In the genomic region with DNA sequence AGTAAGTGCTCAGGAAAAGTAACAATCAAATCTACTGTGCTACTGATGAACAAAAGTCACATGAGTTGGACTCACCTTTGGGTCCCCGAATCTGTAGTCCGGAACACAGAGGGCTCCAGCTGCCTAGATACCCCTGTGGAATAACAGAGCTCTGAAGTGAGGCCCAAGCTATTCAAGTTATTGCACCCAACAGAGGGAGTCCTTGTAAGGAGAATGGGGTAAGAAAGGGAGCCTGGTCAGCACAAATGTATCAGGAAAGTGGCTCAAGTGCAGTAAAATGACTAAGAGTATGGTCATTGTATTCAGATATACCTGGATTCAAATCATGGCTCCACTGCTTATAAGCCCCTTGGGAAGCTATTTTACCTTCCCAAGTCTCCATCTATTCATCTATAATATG, we compare ENCODE assay signal across 15 cellular contexts. TPM values are rescaled to one million over a fixed set of nuclear protein-coding genes. Genes with fewer than 3 reads are reported as not detected.
DNase-seq lines count a peak whose midpoint lies in the region; ATAC-seq, FAIRE-seq and TF ChIP-seq lines count a peak whose summit lies in the region.
"Had no signal": no experiment of that assay in that cellular context is flagged by ENCODE, and none has a peak within 500 bp of the region (broad histone marks: within the 10 kb centered on the region; RNA-seq: fewer than 3 reads in every experiment).

No MANE protein-coding gene starts in this region.

- H3K4me3 ChIP-seq in GM23248 (no peak overlapping the region), Panc1 (ENCODE audit: low read depth in 2 of 2, low read length in 2 of 2) (peak overlapping the region; percentile 20 to 22), endothelial cell of umbilical vein (replicated peaks in 1 of 3; ENCODE audit: insufficient read depth in 1 of 3, low read depth in 1 of 3, low read length in 3 of 3) (no peak overlapping the region), mucosa of descending colon (no peak overlapping the region)
- H3K4me3 ChIP-seq: spleen, thyroid gland had no signal

- BruUV-seq in Panc1 (replicated peaks; lab: Mats Ljungman, UMichigan) (no TSS peak), endothelial cell of umbilical vein (replicated peaks; lab: Mats Ljungman, UMichigan) (no TSS peak)

- no peak overlapping the region for H3K9ac ChIP-seq in GM23248
- H3K9ac ChIP-seq in endothelial cell of umbilical vein (replicated peaks; ENCODE audit: extremely low read depth, insufficient read depth, low read length), result no peak overlapping the region
- H3K9ac ChIP-seq: BLaER1 treated with 17β-estradiol and CSF1 and Interleukin-3, amounts not matched to agents 10 nM and 100 nM had no signal

- POLR2A ChIA-PET in Panc1 (lab: Charles Lee), result interaction anchor here (0.6 kb wide), 1 partner anchor 23 kb away, joined by 5 read pairs; no protein-coding TSS in a partner anchor
- POLR2A ChIA-PET in endothelial cell of umbilical vein (lab: Charles Lee), result interaction anchor here (1.5 kb wide), 1 partner anchor 12 kb away, joined by 3 read pairs; no protein-coding TSS in a partner anchor

- H3K9me2 ChIP-seq in GM23248 (ENCODE audit: insufficient read depth), result no peaks in the 10 kb centered on the region

- H3K79me2 ChIP-seq in GM23248 (ENCODE audit: insufficient read depth) (no peaks in the 10 kb centered on the region), endothelial cell of umbilical vein (ENCODE audit: control insufficient read depth, insufficient read depth, low read length) (no peaks in the 10 kb centered on the region)

- in situ Hi-C loops in GM23248 (cut with MboI) (no loop called here), Panc1 (cut with HindIII; ENCODE audit: low pct_unique_long_range_greater_than_20kb, low sequenced_read_pairs) (no loop called here)

- CTCF ChIA-PET in Panc1 (lab: Charles Lee), result interaction anchor here (0.6 to 2.5 kb wide), 3 partner anchors 21 to 292 kb away, joined by 3 to 10 read pairs (median 6); partner anchors contain the start of gene EDN1
- CTCF ChIA-PET in endothelial cell of umbilical vein (lab: Charles Lee), result interaction anchor here (0.7 to 6.3 kb wide), 16 partner anchors 10 to 327 kb away, joined by 3 to 67 read pairs (median 4); no protein-coding TSS in a partner anchor

- 98 to 100% methylated on average over 2 of the region's 2 CpGs for WGBS in GM23248 (ENCODE audit: low coverage in 1 of 2, low lambda C conversion rate in 2 of 2, missing lambda C conversion rate in 2 of 2), 2 experiments

- ATAC-seq in Panc1, result peak; percentile 76
- peak; percentile 48 for ATAC-seq in mucosa of descending colon
- no peak for ATAC-seq in GM19455 (IDR thresholded peaks at IDR 0.05; ENCODE audit: unreplicated experiment)
- ATAC-seq in HG03039 (IDR thresholded peaks at IDR 0.05; ENCODE audit: unreplicated experiment), result no peak
- ATAC-seq: stimulated activated memory B cell treated with anti-CD40 and anti-IgM and Interleukin-4, amounts not matched to agents 10 μg/mL and 1 μg/mL and 100 μg/mL, for 72 hours had no signal

- peak; percentile 60 for TF ChIP-seq CTCF in Panc1 (IDR thresholded peaks at IDR 0.05)
- no peak for TF ChIP-seq CTCF in endothelial cell of umbilical vein (IDR thresholded peaks at IDR 0.05; ENCODE audit: extremely low read depth in 1 of 2, insufficient read depth in 1 of 2, low read depth in 1 of 2, low read length in 2 of 2)
- TF ChIP-seq CTCF in mucosa of descending colon (IDR thresholded peaks at IDR 0.05), result no peak

- dilution Hi-C loops in endothelial cell of umbilical vein (cut with MboI; ENCODE audit: extremely low pct_ligation_motif_present, low sequenced_read_pairs), result no loop called here

- H3K4me1 ChIP-seq in GM23248 (ENCODE audit: insufficient read depth), result peaks cover 24% of the 10 kb centered on the region
- H3K4me1 ChIP-seq in Panc1 (ENCODE audit: control insufficient read depth, insufficient read depth, low read length), result peaks cover 27% of the 10 kb centered on the region
- H3K4me1 ChIP-seq in endothelial cell of umbilical vein (ENCODE audit: control insufficient read depth, extremely low read depth, insufficient read depth, low read length), result peaks cover 23% of the 10 kb centered on the region
- no peaks in the 10 kb centered on the region for H3K4me1 ChIP-seq in mucosa of descending colon (ENCODE audit: low read depth)
- H3K4me1 ChIP-seq: spleen, thyroid gland had no signal

- H3K36me3 ChIP-seq in GM23248 (ENCODE audit: low read depth), result no peaks in the 10 kb centered on the region
- no peaks in the 10 kb centered on the region for H3K36me3 ChIP-seq in Panc1 (ENCODE audit: control insufficient read depth, insufficient read depth, low read length)
- H3K36me3 ChIP-seq in endothelial cell of umbilical vein (ENCODE audit: control insufficient read depth in 2 of 2, extremely low read depth in 1 of 2, insufficient read depth in 2 of 2, low read length in 2 of 2), result no peaks in the 10 kb centered on the region
- no peaks in the 10 kb centered on the region for H3K36me3 ChIP-seq in mucosa of descending colon (ENCODE audit: low read depth)
- H3K36me3 ChIP-seq: BLaER1 treated with 17β-estradiol and CSF1 and Interleukin-3, amounts not matched to agents 10 nM and 100 nM; spleen; thyroid gland had no signal

- H3K4me2 ChIP-seq in GM23248 (ENCODE audit: unreplicated experiment) (no peak overlapping the region), endothelial cell of umbilical vein (ENCODE audit: insufficient read depth, low read length) (no peak overlapping the region)

- peak; percentile 12 for DNase-seq in GM23248
- DNase-seq in Panc1 (ENCODE audit: low read depth, low spot score), result no peak
- DNase-seq in endothelial cell of umbilical vein (ENCODE audit: low read depth, low spot score), result peak; percentile 50
- no peak for DNase-seq in mucosa of descending colon
- no peak for DNase-seq in NCI-H524 (lab: John Stamatoyannopoulos, UW)
- DNase-seq: activated gamma-delta T cell, anterior cingulate cortex, DMS153, Karpas-422, thyroid gland had no signal

- H3K27ac ChIP-seq in GM23248, result no peak overlapping the region
- H3K27ac ChIP-seq in Panc1 (ENCODE audit: low read length), result peak overlapping the region; percentile 83
- H3K27ac ChIP-seq in endothelial cell of umbilical vein (ENCODE audit: insufficient read depth, low read depth, low read length), result no peak overlapping the region
- H3K27ac ChIP-seq: BLaER1 treated with 17β-estradiol and CSF1 and Interleukin-3, amounts not matched to agents 10 nM and 100 nM; spleen; thyroid gland had no signal

- peaks cover 31% of the 10 kb centered on the region for H3F3A ChIP-seq in GM23248 (ENCODE audit: insufficient read depth)

- H3K9me3 ChIP-seq in GM23248 (ENCODE audit: low read depth), result no peaks in the 10 kb centered on the region
- no peaks in the 10 kb centered on the region for H3K9me3 ChIP-seq in Panc1 (ENCODE audit: control insufficient read depth, insufficient read depth, low read depth, low read length)
- H3K9me3 ChIP-seq in endothelial cell of umbilical vein (replicated peaks; ENCODE audit: control insufficient read depth, insufficient read depth, low read length), result no peaks in the 10 kb centered on the region
- H3K9me3 ChIP-seq in mucosa of descending colon, result no peaks in the 10 kb centered on the region
- H3K9me3 ChIP-seq: thyroid gland had no signal

- H3K27me3 ChIP-seq in GM23248 (replicated peaks; ENCODE audit: insufficient read depth) (no peaks in the 10 kb centered on the region), Panc1 (ENCODE audit: control insufficient read depth, insufficient read depth, low read length) (no peaks in the 10 kb centered on the region), endothelial cell of umbilical vein (ENCODE audit: control insufficient read depth in 2 of 2, insufficient read depth in 2 of 2, low read length in 2 of 2) (no peaks in the 10 kb centered on the region)
- H3K27me3 ChIP-seq: BLaER1 treated with 17β-estradiol and CSF1 and Interleukin-3, amounts not matched to agents 10 nM and 100 nM; spleen; thyroid gland had no signal

- H4K20me1 ChIP-seq in GM23248 (ENCODE audit: insufficient read depth) (no peaks in the 10 kb centered on the region), endothelial cell of umbilical vein (replicated peaks; ENCODE audit: control insufficient read depth, extremely low read depth, insufficient read depth, low read length) (no peaks in the 10 kb centered on the region)
- H4K20me1 ChIP-seq: BLaER1 treated with 17β-estradiol and CSF1 and Interleukin-3, amounts not matched to agents 10 nM and 100 nM had no signal

- no peak for TF ChIP-seq POLR2A in endothelial cell of umbilical vein (IDR thresholded peaks at IDR 0.05; ENCODE audit: low read depth, low read length)

- no peak overlapping the region for H2AFZ ChIP-seq in GM23248
- no peak overlapping the region for H2AFZ ChIP-seq in endothelial cell of umbilical vein (ENCODE audit: low read depth, low read length)

- H3K9me1 ChIP-seq in endothelial cell of umbilical vein (replicated peaks; ENCODE audit: control insufficient read depth, extremely low read depth, insufficient read depth, low read length), result no peaks in the 10 kb centered on the region

- intact Hi-C loops in Panc1 (cut with micrococcal nuclease; ENCODE audit: unreplicated experiment), result loop anchor here (5.0 to 10.0 kb wide), 2 partner anchors 184 to 291 kb away; no protein-coding TSS in a partner anchor
- intact Hi-C loops in endothelial cell of umbilical vein (cut with micrococcal nuclease), result loop anchor here (5.0 kb wide), 2 partner anchors 171 to 226 kb away; no protein-coding TSS in a partner anchor
- intact Hi-C loops in mucosa of descending colon (cut with DNase I, micrococcal nuclease), result no loop called here

- FAIRE-seq in endothelial cell of umbilical vein (lab: Jason Lieb, UNC), result no peak

TF ChIP-seq in endothelial cell of umbilical vein, 7 proteins besides CTCF, POLR2A, EP300 and RAD21 (continues in another document):
- TF ChIP-seq MYC (IDR thresholded peaks at IDR 0.05; ENCODE audit: low read depth, low read length), result no peak
- TF ChIP-seq POLR2AphosphoS5 (IDR thresholded peaks at IDR 0.05; ENCODE audit: insufficient read depth, low read depth, low read length), result no peak
- TF ChIP-seq EZH2 (IDR thresholded peaks at IDR 0.05; ENCODE audit: borderline replicate concordance, low read depth, low read length, severe bottlenecking), result no peak
- no peak for TF ChIP-seq GATA2 (IDR thresholded peaks at IDR 0.05; ENCODE audit: insufficient read depth, insufficient read length, low read depth, low read length)

RNA-seq across cellular contexts. Expression of gene EDN1, which starts 20.9 kb away (rescaled TPM):
- total RNA-seq in GM23248 (2014; rRNA removed; shearing (Covaris generic)), result 1.8 and 6.3 TPM in 2 replicates
- 4.1 and 5.2 TPM in 2 replicates for polyA plus RNA-seq in GM23248 (2016; fragmentation: Nextera tagmentation; extraction: Ambion mirVana)
- total RNA-seq in Panc1 (2021; ENCODE audit: unreplicated experiment), result 15.1 TPM
- polyA plus RNA-seq in Panc1 (2012; ENCODE audit: insufficient read length), result 18.0 TPM
- 493 and 514 TPM in 2 replicates for total RNA-seq in endothelial cell of umbilical vein
- polyA plus RNA-seq in endothelial cell of umbilical vein, result 492 and 498 TPM in 2 replicates
- 660 and 712 TPM in 2 replicates for polyA plus RNA-seq in endothelial cell of umbilical vein (2011; cell fraction: cytosol; rRNA removed)
- polyA plus RNA-seq in endothelial cell of umbilical vein (2011; cell fraction: nucleus; rRNA removed), result 777 and 878 TPM in 2 replicates
- 406 and 493 TPM in 2 replicates for polyA plus RNA-seq in endothelial cell of umbilical vein (2012)
- polyA minus RNA-seq in endothelial cell of umbilical vein, result 345 and 433 TPM in 2 replicates
- polyA minus RNA-seq in endothelial cell of umbilical vein (2011; cell fraction: cytosol; rRNA and poly(A)+ RNA removed), result 1.2 TPM
- polyA minus RNA-seq in endothelial cell of umbilical vein (2011; cell fraction: nucleus; rRNA and poly(A)+ RNA removed), result 248 and 267 TPM in 2 replicates
- 10 to 100 TPM in 2 of 3 donors, 1 to 10 TPM in 1; 8.4 to 26.5 (median 14.0) TPM for total RNA-seq in mucosa of descending colon

Comparison
In these comparisons a context has a peak if more than half of its experiments do, and no peak if none do; other contexts are left out.
1. DNase-seq: peak in GM23248 (single experiment) and endothelial cell of umbilical vein (single experiment); none in Panc1 (single experiment), mucosa of descending colon (0 of 3) and NCI-H524 (0 of 2).
2. H3K4me3 ChIP-seq: peak in Panc1 (2 of 2); none in GM23248 (single experiment), endothelial cell of umbilical vein (0 of 3) and mucosa of descending colon (single experiment).
3. ATAC-seq: peak in Panc1 (single experiment) and mucosa of descending colon (single experiment); none in GM19455 (single experiment) and HG03039 (single experiment).
4. RNA of gene EDN1, which starts 20.9 kb away (total RNA-seq): 493 to 514 TPM in endothelial cell of umbilical vein; 15.1 TPM in Panc1 (single experiment), 8.4 to 26.5 TPM in mucosa of descending colon and 1.8 to 6.3 TPM in GM23248; every median in the first group is over 10 times any median in the second.
5. intact Hi-C loops: an anchor here in Panc1 (5.0 to 10.0 kb wide) and endothelial cell of umbilical vein (5.0 kb wide); none called in mucosa of descending colon.